Comparison of ENCODE assay signal across 8 cellular contexts in genomic region chr11:113730887-113731726, GRCh38. TPM values are rescaled to one million over a fixed set of nuclear protein-coding genes. Genes with fewer than 3 reads are reported as not detected.
A peak's percentile ranks its signal among the peaks of the same experiment; 100 is the strongest.
DNase-seq lines count a peak whose midpoint lies in the region; ATAC-seq and TF ChIP-seq lines count a peak whose summit lies in the region.

No MANE protein-coding gene starts in this region.

- no peak overlapping the region for H3K27ac ChIP-seq in foreskin keratinocyte
- H3K27ac ChIP-seq in aorta (ENCODE audit: low read depth in 1 of 2, low read length in 2 of 2): no peak overlapping the region

- no peaks in the 10 kb centered on the region for H3K79me2 ChIP-seq in Loucy (ENCODE audit: insufficient read depth, low read length)

- no peaks in the 10 kb centered on the region for H4K20me1 ChIP-seq in Loucy (ENCODE audit: insufficient read depth, low read length, poor library complexity, severe bottlenecking)

- H3K4me1 ChIP-seq in Loucy (ENCODE audit: insufficient read depth, low read length, poor library complexity, severe bottlenecking): no peaks in the 10 kb centered on the region
- no peaks in the 10 kb centered on the region for H3K4me1 ChIP-seq in foreskin keratinocyte
- H3K4me1 ChIP-seq in aorta (ENCODE audit: control insufficient read depth in 1 of 2, insufficient read depth in 2 of 2, low read length in 2 of 2): peaks cover 0 to 2% of the 10 kb centered on the region in 2 donors

- H3K27me3 ChIP-seq in Loucy (ENCODE audit: insufficient read depth, low read length, poor library complexity, severe bottlenecking) (no peaks in the 10 kb centered on the region), foreskin keratinocyte (no peaks in the 10 kb centered on the region), aorta (ENCODE audit: control insufficient read depth in 1 of 2, insufficient read depth in 2 of 2, low read length in 1 of 2) (no peaks in the 10 kb centered on the region)

- ATAC-seq in SK-N-SH treated with all-trans-retinoic acid at 6 μM for 48 hours: peak; percentile 85
- ATAC-seq in foreskin keratinocyte: peak; percentile 46
- no peak for ATAC-seq in aorta (ENCODE audit: low FRiP score)
- ATAC-seq in HG02642 (IDR thresholded peaks at IDR 0.05; ENCODE audit: poor library complexity, unreplicated experiment): no peak

- whole genome bisulfite sequencing in aorta, 2 donors: 31 to 33% methylated on average over 4 of the region's 4 CpGs

- H3K36me3 ChIP-seq in Loucy (ENCODE audit: insufficient read depth, low read length): peaks cover 44% of the 10 kb centered on the region; the same call in 1 of the 2 replicates
- peaks cover 2 to 6% of the 10 kb centered on the region in 2 donors for H3K36me3 ChIP-seq in aorta (ENCODE audit: control insufficient read depth in 1 of 2, insufficient read depth in 2 of 2, low read length in 1 of 2)

- peak; percentile 6 for DNase-seq in DMS153 treated with DMSO at 0.1 percent for 48 hours (lab: John Stamatoyannopoulos, UW; ENCODE audit: unreplicated experiment)
- peak; percentile 10 to 44 for DNase-seq in foreskin keratinocyte
- peak in 6 of 10 donors; percentile 24 to 86 (median 53) for DNase-seq in posterior cingulate gyrus
- no peak for DNase-seq in aorta
- no peak for DNase-seq in stimulated activated CD4-positive, alpha-beta T cell treated with anti-CD3 and anti-CD28 coated beads, Interleukin-1b, Interleukin-23, amount 100 ng/mL, for 48 hours

- TF ChIP-seq CTCF in Loucy (conservative IDR thresholded peaks at IDR 0.05; ENCODE audit: low read length) (peak; percentile 50), foreskin keratinocyte (conservative IDR thresholded peaks at IDR 0.05) (peak; percentile 72)

- intact Hi-C loops in posterior cingulate gyrus (cut with DNase I) (loop anchor here (1.0 to 10.0 kb wide), 2 partner anchors 196 to 426 kb away; no protein-coding TSS in a partner anchor), aorta (cut with DNase I) (loop anchor here (1.0 to 5.0 kb wide), 3 partner anchors 204 to 426 kb away; no protein-coding TSS in a partner anchor)

- no peaks in the 10 kb centered on the region for H3F3A ChIP-seq in Loucy (ENCODE audit: low read depth)

- H3K9ac ChIP-seq in Loucy (ENCODE audit: low read depth, low read length, poor library complexity, severe bottlenecking): no peak overlapping the region

- no peak overlapping the region for H3K4me2 ChIP-seq in Loucy (ENCODE audit: low read depth, low read length, poor library complexity, severe bottlenecking)

- no peak overlapping the region for H2AFZ ChIP-seq in Loucy (ENCODE audit: low read length)

- H3K9me3 ChIP-seq in Loucy (ENCODE audit: insufficient read depth, low read depth, low read length): no peaks in the 10 kb centered on the region
- no peaks in the 10 kb centered on the region for H3K9me3 ChIP-seq in aorta (ENCODE audit: control insufficient read depth, low read length)

- no peaks in the 10 kb centered on the region for H3K9me2 ChIP-seq in Loucy (replicated peaks; ENCODE audit: low read depth, low read length)

- H3K4me3 ChIP-seq in Loucy (ENCODE audit: low read length, poor library complexity, severe bottlenecking) (no peak overlapping the region), aorta (ENCODE audit: low read length in 2 of 2) (no peak overlapping the region)

TF ChIP-seq in SK-N-SH treated with all-trans-retinoic acid at 6 μM for 48 hours, 23 proteins besides CTCF, POLR2A, EP300 and RAD21:
- TF ChIP-seq ISL1 (CRISPR knock-in tag; IDR thresholded peaks at IDR 0.05) (no peak), ZNF8 (CRISPR knock-in tag; IDR thresholded peaks at IDR 0.05) (no peak), PATZ1 (CRISPR knock-in tag; IDR thresholded peaks at IDR 0.05; ENCODE audit: borderline replicate concordance) (no peak), SNAI2 (CRISPR knock-in tag; IDR thresholded peaks at IDR 0.05) (no peak), ARNTL (CRISPR knock-in tag; IDR thresholded peaks at IDR 0.05; ENCODE audit: borderline replicate concordance, low read depth) (no peak), PPARA (CRISPR knock-in tag; IDR thresholded peaks at IDR 0.05; ENCODE audit: borderline replicate concordance) (no peak), CSRNP3 (CRISPR knock-in tag; IDR thresholded peaks at IDR 0.05) (no peak), CREB5 (CRISPR knock-in tag; IDR thresholded peaks at IDR 0.05; ENCODE audit: low read depth) (no peak), ZFP3 (CRISPR knock-in tag; IDR thresholded peaks at IDR 0.05) (no peak), TSHZ2 (CRISPR knock-in tag; IDR thresholded peaks at IDR 0.05) (no peak)

RNA-seq across cellular contexts. Expression of gene TMPRSS5, which starts 25.0 kb away (rescaled TPM):
- total RNA-seq in foreskin keratinocyte (0.14 TPM in 2 replicates), aorta (1 to 10 TPM; 1.8 to 2.2 TPM)
- polyA plus RNA-seq in foreskin keratinocyte (0.08 and 0.11 TPM in 2 replicates), aorta (1 to 10 TPM in 1 of 2 donors, not detected in 1; 2.0 TPM)

RNA-seq across cellular contexts. Expression of gene ZW10, which starts 42.4 kb away (rescaled TPM):
- total RNA-seq in foreskin keratinocyte (27.0 and 28.9 TPM in 2 replicates), aorta (10 to 100 TPM; 11.8 to 12.0 TPM)
- polyA plus RNA-seq in foreskin keratinocyte (12.7 and 16.1 TPM in 2 replicates), aorta (1 to 10 TPM; 6.4 to 6.9 TPM)

RNA-seq across cellular contexts. Expression of gene CLDN25, which starts 48.5 kb away (rescaled TPM):
- total RNA-seq in foreskin keratinocyte (not detected in 2 replicates), aorta (not detected)
- polyA plus RNA-seq in foreskin keratinocyte (not detected in 2 replicates), aorta (not detected)

Comparison
In these comparisons a context has a peak if more than half of its experiments do, and no peak if none do; other contexts are left out.
1. DNase-seq: peak in DMS153 treated with DMSO at 0.1 percent for 48 hours (single experiment), foreskin keratinocyte (2 of 2) and posterior cingulate gyrus (6 of 10); none in aorta (0 of 2) and stimulated activated CD4-positive, alpha-beta T cell treated with anti-CD3 and anti-CD28 coated beads, Interleukin-1b, Interleukin-23, amount 100 ng/mL, for 48 hours (single experiment).
2. ATAC-seq: peak in SK-N-SH treated with all-trans-retinoic acid at 6 μM for 48 hours (single experiment) and foreskin keratinocyte (single experiment); none in aorta (single experiment) and HG02642 (single experiment).